ENCODE assay signal across 32 cellular contexts in genomic region chr2:52884971-52885370, GRCh38.
"Had no signal": no experiment of that assay in that cellular context is flagged by ENCODE, and none has a peak within 500 bp of the region (broad histone marks: within the 10 kb centered on the region; RNA-seq: fewer than 3 reads in every experiment).

No MANE protein-coding gene starts in this region.

- H3K4me1 Mint-ChIP-seq: activated CD4-positive, alpha-beta T cell treated with anti-CD3 and anti-CD28 coated beads for 36 hours; activated CD4-positive, alpha-beta T cell treated with anti-CD3 and anti-CD28 coated beads, Interleukin-2, amount 10 ng/mL, durations not matched to agents 24 days and 14 days; activated CD8-positive, alpha-beta memory T cell treated with anti-CD3 and anti-CD28 coated beads, Interleukin-2, amount 10 ng/mL, durations not matched to agents 7 days and 5 days; activated naive CD4-positive, alpha-beta T cell treated with anti-CD3 and anti-CD28 coated beads, Interleukin-2, amount 50 U/mL, for 24 hours; activated naive CD8-positive, alpha-beta T cell treated with anti-CD3 and anti-CD28 coated beads for 36 hours; activated naive CD8-positive, alpha-beta T cell treated with anti-CD3 and anti-CD28 coated beads, Interleukin-2, amount 50 U/mL, for 24 hours had no signal

- H3K36me3 ChIP-seq: adrenal gland, esophagus muscularis mucosa, gastroesophageal sphincter had no signal

- H3K27ac Mint-ChIP-seq: activated CD4-positive, alpha-beta memory T cell treated with anti-CD3 and anti-CD28 coated beads for 36 hours; activated CD4-positive, alpha-beta T cell treated with anti-CD3 and anti-CD28 coated beads for 36 hours; activated CD4-positive, alpha-beta T cell treated with anti-CD3 and anti-CD28 coated beads, Interleukin-2, amount 10 ng/mL, durations not matched to agents 24 days and 14 days; activated CD8-positive, alpha-beta memory T cell treated with anti-CD3 and anti-CD28 coated beads, Interleukin-2, amount 10 ng/mL, durations not matched to agents 7 days and 5 days; activated CD8-positive, alpha-beta T cell treated with anti-CD3 and anti-CD28 coated beads, Interleukin-2, amount 10 ng/mL, durations not matched to agents 7 days and 5 days; activated naive CD4-positive, alpha-beta T cell treated with anti-CD3 and anti-CD28 coated beads for 36 hours; activated naive CD4-positive, alpha-beta T cell treated with anti-CD3 and anti-CD28 coated beads, Interleukin-2, amount 50 U/mL, for 24 hours; activated naive CD8-positive, alpha-beta T cell treated with anti-CD3 and anti-CD28 coated beads for 36 hours; activated naive CD8-positive, alpha-beta T cell treated with anti-CD3 and anti-CD28 coated beads, Interleukin-2, amount 50 U/mL, for 24 hours; activated T-helper 1 cell treated with anti-CD3 and anti-CD28 coated beads, Interleukin-12 subunit alpha, Interleukin-12 subunit beta, Interleukin-2, Interleukin-4 antibody, amounts not matched to agents 30 ng/mL and 10 ng/mL and 1 ng/mL, durations not matched to agents 14 hours and 24 hours and 36 hours; activated T-helper 2 cell treated with anti-CD3 and anti-CD28 coated beads, Interferon-gamma antibody, Interleukin-2, Interleukin-4, amounts not matched to agents 10 μg/mL and 5 μg/mL and 100 μg/mL, durations not matched to agents 14 hours and 24 hours and 36 hours; effector memory CD8-positive, alpha-beta T cell had no signal

- H3K36me3 Mint-ChIP-seq: activated CD4-positive, alpha-beta memory T cell treated with anti-CD3 and anti-CD28 coated beads for 36 hours; activated CD8-positive, alpha-beta memory T cell treated with anti-CD3 and anti-CD28 coated beads, Interleukin-2, amount 10 ng/mL, durations not matched to agents 7 days and 5 days; activated naive CD4-positive, alpha-beta T cell treated with anti-CD3 and anti-CD28 coated beads, Interleukin-2, amount 50 U/mL, for 24 hours; activated naive CD8-positive, alpha-beta T cell treated with anti-CD3 and anti-CD28 coated beads for 36 hours had no signal

- H3K27me3 Mint-ChIP-seq: activated CD4-positive, alpha-beta memory T cell treated with anti-CD3 and anti-CD28 coated beads for 36 hours; activated CD4-positive, alpha-beta T cell treated with anti-CD3 and anti-CD28 coated beads for 36 hours; activated CD4-positive, alpha-beta T cell treated with anti-CD3 and anti-CD28 coated beads, Interleukin-2, amount 10 ng/mL, durations not matched to agents 24 days and 14 days; activated CD8-positive, alpha-beta memory T cell treated with anti-CD3 and anti-CD28 coated beads, Interleukin-2, amount 10 ng/mL, durations not matched to agents 7 days and 5 days; activated naive CD4-positive, alpha-beta T cell treated with anti-CD3 and anti-CD28 coated beads, Interleukin-2, amount 50 U/mL, for 24 hours; activated naive CD8-positive, alpha-beta T cell treated with anti-CD3 and anti-CD28 coated beads for 36 hours; activated naive CD8-positive, alpha-beta T cell treated with anti-CD3 and anti-CD28 coated beads, Interleukin-2, amount 50 U/mL, for 24 hours; effector memory CD8-positive, alpha-beta T cell had no signal

- H3K27ac ChIP-seq: adrenal gland, body of pancreas, esophagus muscularis mucosa, foreskin keratinocyte, gastroesophageal sphincter had no signal

- H3K4me3 Mint-ChIP-seq: activated CD4-positive, alpha-beta memory T cell treated with anti-CD3 and anti-CD28 coated beads for 36 hours; activated CD4-positive, alpha-beta T cell treated with anti-CD3 and anti-CD28 coated beads for 36 hours; activated CD4-positive, alpha-beta T cell treated with anti-CD3 and anti-CD28 coated beads, Interleukin-2, amount 10 ng/mL, durations not matched to agents 24 days and 14 days; activated CD8-positive, alpha-beta memory T cell treated with anti-CD3 and anti-CD28 coated beads, Interleukin-2, amount 10 ng/mL, durations not matched to agents 7 days and 5 days; activated CD8-positive, alpha-beta T cell treated with anti-CD3 and anti-CD28 coated beads, Interleukin-2, amount 10 ng/mL, durations not matched to agents 7 days and 5 days; activated naive CD4-positive, alpha-beta T cell treated with anti-CD3 and anti-CD28 coated beads for 36 hours; activated naive CD4-positive, alpha-beta T cell treated with anti-CD3 and anti-CD28 coated beads, Interleukin-2, amount 50 U/mL, for 24 hours; activated naive CD8-positive, alpha-beta T cell treated with anti-CD3 and anti-CD28 coated beads for 36 hours; activated naive CD8-positive, alpha-beta T cell treated with anti-CD3 and anti-CD28 coated beads, Interleukin-2, amount 50 U/mL, for 24 hours; activated T-helper 1 cell treated with anti-CD3 and anti-CD28 coated beads, Interleukin-12 subunit alpha, Interleukin-12 subunit beta, Interleukin-2, Interleukin-4 antibody, amounts not matched to agents 30 ng/mL and 10 ng/mL and 1 ng/mL, durations not matched to agents 14 hours and 24 hours and 36 hours; effector memory CD8-positive, alpha-beta T cell had no signal

- H3K9me3 Mint-ChIP-seq: activated CD4-positive, alpha-beta T cell treated with anti-CD3 and anti-CD28 coated beads, Interleukin-2, amount 10 ng/mL, durations not matched to agents 24 days and 14 days; activated naive CD4-positive, alpha-beta T cell treated with anti-CD3 and anti-CD28 coated beads, Interleukin-2, amount 50 U/mL, for 24 hours; activated naive CD8-positive, alpha-beta T cell treated with anti-CD3 and anti-CD28 coated beads for 36 hours; activated T-helper 1 cell treated with anti-CD3 and anti-CD28 coated beads, Interleukin-12 subunit alpha, Interleukin-12 subunit beta, Interleukin-2, Interleukin-4 antibody, amounts not matched to agents 30 ng/mL and 10 ng/mL and 1 ng/mL, durations not matched to agents 14 hours and 24 hours and 36 hours had no signal

- DNase-seq: activated CD4-positive, alpha-beta memory T cell treated with anti-CD3 and anti-CD28 coated beads for 36 hours; activated CD4-positive, alpha-beta T cell treated with anti-CD3 and anti-CD28 coated beads for 36 hours; activated CD4-positive, alpha-beta T cell treated with anti-CD3 and anti-CD28 coated beads, Interleukin-2, amount 10 ng/mL, durations not matched to agents 24 days and 14 days; activated CD4-positive, CD25-positive, alpha-beta regulatory T cell; activated CD4-positive, CD25-positive, alpha-beta regulatory T cell treated with anti-CD3 and anti-CD28 coated beads, Interleukin-2, amount 50 U/mL, for 72 hours; activated CD8-positive, alpha-beta memory T cell treated with anti-CD3 and anti-CD28 coated beads, Interleukin-2, amount 10 ng/mL, durations not matched to agents 7 days and 5 days; activated CD8-positive, alpha-beta memory T cell treated with anti-CD3 and anti-CD28 coated beads, Interleukin-2, amount 50 U/mL, for 4 hours; activated CD8-positive, alpha-beta T cell treated with anti-CD3 and anti-CD28 coated beads, Interleukin-2, amount 10 ng/mL, durations not matched to agents 7 days and 5 days; activated effector memory CD4-positive, alpha-beta T cell treated with anti-CD3 and anti-CD28 coated beads, Interleukin-2, amount 50 U/mL, for 16 hours; activated naive CD4-positive, alpha-beta T cell treated with anti-CD3 and anti-CD28 coated beads for 36 hours; activated naive CD8-positive, alpha-beta T cell treated with anti-CD3 and anti-CD28 coated beads for 36 hours; activated naive CD8-positive, alpha-beta T cell treated with anti-CD3 and anti-CD28 coated beads, Interleukin-2, amount 50 U/mL, for 24 hours; activated T-cell treated with anti-CD3 and anti-CD28 coated beads, Interleukin-2, amount 50 U/mL, for 1 hour; activated T-cell treated with anti-CD3 and anti-CD28 coated beads, Interleukin-2, amount 50 U/mL, for 48 hours; adrenal gland; amygdala; aorta; body of pancreas; caudate nucleus; cortex of kidney; dermis blood vessel endothelial cell; effector CD4-positive, alpha-beta T cell; effector memory CD8-positive, alpha-beta T cell; erythroblast; foreskin keratinocyte; head of caudate nucleus; T-helper 2 cell had no signal

- H3K27me3 ChIP-seq: adrenal gland, body of pancreas, esophagus muscularis mucosa, foreskin keratinocyte, gastroesophageal sphincter had no signal

- H3K4me1 ChIP-seq: adrenal gland, body of pancreas, foreskin keratinocyte, gastroesophageal sphincter had no signal

- ATAC-seq: activated CD4-positive, alpha-beta T cell treated with anti-CD3 and anti-CD28 coated beads for 36 hours; activated CD8-positive, alpha-beta memory T cell treated with anti-CD3 and anti-CD28 coated beads, Interleukin-2, amount 10 ng/mL, durations not matched to agents 7 days and 5 days; activated CD8-positive, alpha-beta T cell treated with anti-CD3 and anti-CD28 coated beads, Interleukin-2, amount 10 ng/mL, durations not matched to agents 7 days and 5 days; activated naive CD8-positive, alpha-beta T cell treated with anti-CD3 and anti-CD28 coated beads, Interleukin-2, amount 50 U/mL, for 24 hours; body of pancreas; effector memory CD8-positive, alpha-beta T cell; foreskin keratinocyte; gastroesophageal sphincter had no signal

- H3K9me3 ChIP-seq: adrenal gland, body of pancreas, esophagus muscularis mucosa, gastroesophageal sphincter had no signal

- H3K4me3 ChIP-seq: adrenal gland, body of pancreas, esophagus muscularis mucosa, gastroesophageal sphincter had no signal
